ENCODE assay signal across 8 cellular contexts in the genomic region with DNA sequence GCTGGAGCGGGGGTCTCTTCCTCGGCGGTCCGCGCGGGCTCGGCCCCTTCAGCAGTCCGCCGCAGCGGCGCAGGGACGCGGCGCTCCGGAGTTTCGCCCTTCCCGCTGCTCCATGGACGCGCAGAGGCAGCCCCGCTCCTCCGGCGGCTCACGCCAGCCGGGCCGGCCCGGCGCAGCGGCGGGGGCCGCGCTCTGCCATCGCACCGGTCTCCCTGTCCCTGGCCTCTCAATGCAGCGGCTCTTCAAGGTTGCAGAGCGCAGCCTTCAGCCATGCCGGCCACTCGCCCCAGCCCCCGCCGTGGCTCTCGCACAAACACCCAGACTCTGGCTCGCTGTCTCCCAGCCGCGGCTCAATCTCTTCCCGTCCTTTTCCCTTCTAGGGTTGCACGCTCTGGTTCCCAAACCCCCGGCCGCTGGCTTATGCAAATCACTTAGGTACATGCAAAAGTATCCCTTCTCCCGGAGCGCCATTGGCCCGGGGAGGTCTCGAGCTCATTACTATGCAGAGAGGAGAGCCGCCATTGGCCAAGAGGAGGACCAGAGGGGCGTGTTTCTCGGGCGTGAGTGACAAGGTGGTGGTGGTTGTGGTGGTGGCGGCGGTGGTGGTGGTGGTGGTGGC. TPM values are rescaled to one million over a fixed set of nuclear protein-coding genes. Genes with fewer than 3 reads are reported as not detected.
A peak's percentile ranks its signal among the peaks of the same experiment; 100 is the strongest.
DNase-seq lines count a peak whose midpoint lies in the region; ATAC-seq and TF ChIP-seq lines count a peak whose summit lies in the region.

A gene with protein sequence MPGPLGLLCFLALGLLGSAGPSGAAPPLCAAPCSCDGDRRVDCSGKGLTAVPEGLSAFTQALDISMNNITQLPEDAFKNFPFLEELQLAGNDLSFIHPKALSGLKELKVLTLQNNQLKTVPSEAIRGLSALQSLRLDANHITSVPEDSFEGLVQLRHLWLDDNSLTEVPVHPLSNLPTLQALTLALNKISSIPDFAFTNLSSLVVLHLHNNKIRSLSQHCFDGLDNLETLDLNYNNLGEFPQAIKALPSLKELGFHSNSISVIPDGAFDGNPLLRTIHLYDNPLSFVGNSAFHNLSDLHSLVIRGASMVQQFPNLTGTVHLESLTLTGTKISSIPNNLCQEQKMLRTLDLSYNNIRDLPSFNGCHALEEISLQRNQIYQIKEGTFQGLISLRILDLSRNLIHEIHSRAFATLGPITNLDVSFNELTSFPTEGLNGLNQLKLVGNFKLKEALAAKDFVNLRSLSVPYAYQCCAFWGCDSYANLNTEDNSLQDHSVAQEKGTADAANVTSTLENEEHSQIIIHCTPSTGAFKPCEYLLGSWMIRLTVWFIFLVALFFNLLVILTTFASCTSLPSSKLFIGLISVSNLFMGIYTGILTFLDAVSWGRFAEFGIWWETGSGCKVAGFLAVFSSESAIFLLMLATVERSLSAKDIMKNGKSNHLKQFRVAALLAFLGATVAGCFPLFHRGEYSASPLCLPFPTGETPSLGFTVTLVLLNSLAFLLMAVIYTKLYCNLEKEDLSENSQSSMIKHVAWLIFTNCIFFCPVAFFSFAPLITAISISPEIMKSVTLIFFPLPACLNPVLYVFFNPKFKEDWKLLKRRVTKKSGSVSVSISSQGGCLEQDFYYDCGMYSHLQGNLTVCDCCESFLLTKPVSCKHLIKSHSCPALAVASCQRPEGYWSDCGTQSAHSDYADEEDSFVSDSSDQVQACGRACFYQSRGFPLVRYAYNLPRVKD (minus strand): TSS at position 393 of the 619 bp plus-strand sequence. CDS start 488 bp downstream, outside the sequence.

- peaks cover 0 to 12% (median 4%) of the 10 kb centered on the region in 5 donors for H3K27me3 Mint-ChIP-seq in naive thymus-derived CD8-positive, alpha-beta T cell

- peak; percentile 74 for ATAC-seq in GM21786 (IDR thresholded peaks at IDR 0.05; ENCODE audit: unreplicated experiment)
- ATAC-seq in naive thymus-derived CD8-positive, alpha-beta T cell, result peak; percentile 86 to 94

- no peaks in the 10 kb centered on the region for H3K36me3 Mint-ChIP-seq in naive thymus-derived CD8-positive, alpha-beta T cell

- peak within 1 kb of the TSS; percentile 84 for H3K4me3 ChIP-seq in fibroblast of pulmonary artery (replicated peaks; ENCODE audit: low read depth, low read length)

- peaks cover 9 to 22% (median 20%) of the 10 kb centered on the region in 4 donors for H3K4me1 Mint-ChIP-seq in naive thymus-derived CD8-positive, alpha-beta T cell

- peak; percentile 93 for DNase-seq in DMS 273 treated with DMSO at 0.1 percent for 48 hours (lab: John Stamatoyannopoulos, UW)
- DNase-seq in Kasumi-1 (lab: John Stamatoyannopoulos, UW), result peak; percentile 88 to 89
- DNase-seq in RPMI8226, result peak; percentile 68
- DNase-seq in activated effector memory CD4-positive, alpha-beta T cell treated with Interleukin-2 at 50 U/mL for 16 hours, result peak; percentile 57
- peak; percentile 96 for DNase-seq in fibroblast of pulmonary artery (ENCODE audit: low read depth)
- peak; percentile 45 to 84 (median 70) for DNase-seq in naive thymus-derived CD8-positive, alpha-beta T cell
- peak; percentile 58 to 77 (median 70) for DNase-seq in stimulated activated naive CD4-positive, alpha-beta T cell (lab: John Stamatoyannopoulos, UW)

- no peak for TF ChIP-seq CTCF in fibroblast of pulmonary artery (IDR thresholded peaks at IDR 0.05; ENCODE audit: low read length, missing control alignments)

- H3K27ac Mint-ChIP-seq in naive thymus-derived CD8-positive, alpha-beta T cell, result peak within 1 kb of the TSS; percentile 52 to 92 (median 74)

- H3K4me3 Mint-ChIP-seq in naive thymus-derived CD8-positive, alpha-beta T cell, result peak within 1 kb of the TSS; percentile 94 to 99 (median 97)

- POLR2A ChIA-PET in naive thymus-derived CD8-positive, alpha-beta T cell (lab: Charles Lee), result interaction anchor here (1.2 kb wide), 1 partner anchor 33 kb away, joined by 4 read pairs; no protein-coding TSS in a partner anchor

- H3K9me3 Mint-ChIP-seq in naive thymus-derived CD8-positive, alpha-beta T cell, result no peaks in the 10 kb centered on the region

RNA-seq across cellular contexts. Expression of the gene that starts here (rescaled TPM):
- total RNA-seq in naive thymus-derived CD8-positive, alpha-beta T cell, result 1 to 10 TPM; 1.1 to 1.3 TPM
- polyA plus RNA-seq in naive thymus-derived CD8-positive, alpha-beta T cell, result under 1 TPM; 0.13 to 0.24 (median 0.13) TPM

Comparison
In these comparisons a context has a peak if more than half of its experiments do, and no peak if none do; other contexts are left out.
1. Peak in every context shown above with its lines: DNase-seq, ATAC-seq and H3K4me3 ChIP-seq.